Comparison of ENCODE assay signal across 10 cellular contexts in the genomic region with DNA sequence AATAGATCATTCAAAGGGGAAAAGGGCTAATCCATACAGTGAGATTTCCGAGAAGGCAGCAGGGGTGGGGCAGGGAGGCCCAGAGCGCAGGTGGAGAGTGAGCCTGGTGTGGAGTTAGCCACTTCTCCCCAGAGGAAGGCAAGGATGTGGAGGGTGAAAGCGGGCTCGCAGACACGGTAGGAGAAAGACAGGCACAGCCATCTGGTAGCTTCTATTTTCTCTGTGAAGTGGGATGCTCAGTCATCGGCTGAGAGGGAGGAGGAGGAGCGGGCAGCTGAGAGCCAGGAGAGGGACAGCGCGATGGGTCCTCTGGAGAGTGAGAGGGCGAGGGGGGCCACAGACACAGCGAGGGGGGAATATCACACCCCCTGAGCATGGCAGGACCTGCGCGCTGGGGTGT.
DNase-seq lines count a peak whose midpoint lies in the region; ATAC-seq and TF ChIP-seq lines count a peak whose summit lies in the region.
"Had no signal": no experiment of that assay in that cellular context is flagged by ENCODE, and none has a peak within 500 bp of the region (broad histone marks: within the 10 kb centered on the region; RNA-seq: fewer than 3 reads in every experiment).

No MANE protein-coding gene starts in this region.

- peak overlapping the region; percentile 52 for H3K4me3 ChIP-seq in skeletal muscle satellite cell (ENCODE audit: low read length)
- no peak overlapping the region for H3K4me3 ChIP-seq in left ventricle myocardium inferior

- H3K9ac ChIP-seq in skeletal muscle satellite cell (ENCODE audit: low read depth, low read length) = peak overlapping the region; percentile 56

- DNase-seq in DMS 273 (lab: John Stamatoyannopoulos, UW; ENCODE audit: unreplicated experiment) = peak; percentile 49
- no peak for DNase-seq in DMS 273 treated with DMSO at 0.1 percent for 48 hours (lab: John Stamatoyannopoulos, UW)
- DNase-seq in NCI-H510A (lab: John Stamatoyannopoulos, UW) = peak; percentile 59
- DNase-seq in epithelial cell of prostate (ENCODE audit: low read depth, low spot score) = no peak
- no peak for DNase-seq in left ventricle myocardium inferior
- DNase-seq in T-helper 2 cell = no peak
- DNase-seq: NCI-H1105 had no signal

- intact Hi-C loops in left ventricle myocardium inferior (cut with micrococcal nuclease) = no loop called here

- no peaks in the 10 kb centered on the region for H3K27me3 ChIP-seq in skeletal muscle satellite cell (ENCODE audit: control insufficient read depth, insufficient read depth, low read length)
- H3K27me3 ChIP-seq in left ventricle myocardium inferior (ENCODE audit: low read depth) = peaks cover 11% of the 10 kb centered on the region

- H3K4me2 ChIP-seq in skeletal muscle satellite cell (ENCODE audit: low read length) = peak overlapping the region; percentile 74

- ATAC-seq in HG02678 (IDR thresholded peaks at IDR 0.05; ENCODE audit: unreplicated experiment) = no peak

- H3K27ac ChIP-seq in epithelial cell of prostate (peak overlapping the region; percentile 77), left ventricle myocardium inferior (replicated peaks) (no peak overlapping the region)
- H3K27ac ChIP-seq: 22Rv1 had no signal

- peaks cover 55% of the 10 kb centered on the region for H3K4me1 ChIP-seq in skeletal muscle satellite cell (ENCODE audit: control insufficient read depth, insufficient read depth, low read length)
- H3K4me1 ChIP-seq in left ventricle myocardium inferior = peaks cover 2% of the 10 kb centered on the region

- no peak for TF ChIP-seq CTCF in left ventricle myocardium inferior (IDR thresholded peaks at IDR 0.05; ENCODE audit: borderline replicate concordance)

- no peaks in the 10 kb centered on the region for H3K36me3 ChIP-seq in skeletal muscle satellite cell (ENCODE audit: insufficient read depth, low read length)
- no peaks in the 10 kb centered on the region for H3K36me3 ChIP-seq in left ventricle myocardium inferior

- H3K9me3 ChIP-seq in skeletal muscle satellite cell (replicated peaks; ENCODE audit: low read length) (peaks cover 9% of the 10 kb centered on the region), left ventricle myocardium inferior (replicated peaks) (peaks cover 18% of the 10 kb centered on the region)

Comparison
In these comparisons a context has a peak if more than half of its experiments do, and no peak if none do; other contexts are left out.
1. DNase-seq: peak in DMS 273 (single experiment) and NCI-H510A (single experiment); none in DMS 273 treated with DMSO at 0.1 percent for 48 hours (single experiment), epithelial cell of prostate (single experiment), left ventricle myocardium inferior (single experiment) and T-helper 2 cell (0 of 5).